Comparison of ENCODE assay signal across 29 cellular contexts in genomic region chr9:87421734-87422133, GRCh38.
"Had no signal": no experiment of that assay in that cellular context is flagged by ENCODE, and none has a peak within 500 bp of the region (broad histone marks: within the 10 kb centered on the region; RNA-seq: fewer than 3 reads in every experiment).

No MANE protein-coding gene starts in this region.

- H3K4me3 Mint-ChIP-seq: activated CD4-positive, alpha-beta memory T cell treated with anti-CD3 and anti-CD28 coated beads, Interleukin-2, amount 10 ng/mL, durations not matched to agents 7 days and 5 days; activated CD4-positive, alpha-beta T cell treated with anti-CD3 and anti-CD28 coated beads, Interleukin-2, amount 10 ng/mL, durations not matched to agents 7 days and 5 days; activated naive CD4-positive, alpha-beta T cell treated with anti-CD3 and anti-CD28 coated beads, Interleukin-2, amount 10 ng/mL, durations not matched to agents 7 days and 5 days; activated naive CD8-positive, alpha-beta T cell treated with anti-CD3 and anti-CD28 coated beads, Interleukin-2, amount 10 ng/mL, durations not matched to agents 7 days and 5 days; activated T-cell treated with anti-CD3 and anti-CD28 coated beads, Interleukin-2, amount 50 U/mL, for 24 hours; activated T-cell treated with anti-CD3 and anti-CD28 coated beads, Interleukin-2, amount 50 U/mL, for 72 hours; brain; central memory CD8-positive, alpha-beta T cell; dendritic cell treated with granulocyte-macrophage colony-stimulating factor and Interleukin-4, amounts not matched to agents 40 ng/mL and 50 ng/mL, for 4 days had no signal

- H3K27me3 ChIP-seq: ascending aorta, dorsolateral prefrontal cortex, esophagus muscularis mucosa, foreskin keratinocyte, gastrocnemius medialis, heart left ventricle had no signal

- FAIRE-seq: bronchial epithelial cell had no signal

- H3K4me3 ChIP-seq: ascending aorta, coronary artery, dorsolateral prefrontal cortex, esophagus muscularis mucosa, gastrocnemius medialis, heart left ventricle had no signal

- ATAC-seq: activated naive CD4-positive, alpha-beta T cell treated with anti-CD3 and anti-CD28 coated beads, Interleukin-2, amount 50 U/mL, for 72 hours; activated T-cell treated with anti-CD3 and anti-CD28 coated beads, Interleukin-2, amount 50 U/mL, for 72 hours; foreskin keratinocyte; gastrocnemius medialis; heart left ventricle had no signal

- H3K4me1 ChIP-seq: ascending aorta, esophagus muscularis mucosa, foreskin keratinocyte, gastrocnemius medialis, heart left ventricle had no signal

- H3K27me3 Mint-ChIP-seq: activated CD4-positive, alpha-beta memory T cell treated with anti-CD3 and anti-CD28 coated beads, Interleukin-2, amount 10 ng/mL, durations not matched to agents 7 days and 5 days; activated CD4-positive, alpha-beta T cell treated with anti-CD3 and anti-CD28 coated beads, Interleukin-2, amount 10 ng/mL, durations not matched to agents 7 days and 5 days; activated naive CD4-positive, alpha-beta T cell treated with anti-CD3 and anti-CD28 coated beads, Interleukin-2, amount 10 ng/mL, durations not matched to agents 7 days and 5 days; activated naive CD8-positive, alpha-beta T cell treated with anti-CD3 and anti-CD28 coated beads, Interleukin-2, amount 10 ng/mL, durations not matched to agents 7 days and 5 days; activated T-cell treated with anti-CD3 and anti-CD28 coated beads, Interleukin-2, amount 50 U/mL, for 24 hours; brain; dendritic cell treated with granulocyte-macrophage colony-stimulating factor and Interleukin-4, amounts not matched to agents 40 ng/mL and 50 ng/mL, for 4 days had no signal

- H3K9me3 ChIP-seq: gastrocnemius medialis had no signal

- H3K27ac ChIP-seq: ascending aorta, coronary artery, dorsolateral prefrontal cortex, esophagus muscularis mucosa, foreskin keratinocyte, gastrocnemius medialis, heart left ventricle had no signal

- H3K36me3 ChIP-seq: ascending aorta, esophagus muscularis mucosa, gastrocnemius medialis, heart left ventricle had no signal

- H3K4me1 Mint-ChIP-seq: activated CD4-positive, alpha-beta memory T cell treated with anti-CD3 and anti-CD28 coated beads, Interleukin-2, amount 10 ng/mL, durations not matched to agents 7 days and 5 days; brain; central memory CD8-positive, alpha-beta T cell had no signal

- H3K36me3 Mint-ChIP-seq: activated naive CD4-positive, alpha-beta T cell treated with anti-CD3 and anti-CD28 coated beads, Interleukin-2, amount 10 ng/mL, durations not matched to agents 7 days and 5 days had no signal

- H3K9me3 Mint-ChIP-seq: activated CD4-positive, alpha-beta memory T cell treated with anti-CD3 and anti-CD28 coated beads, Interleukin-2, amount 10 ng/mL, durations not matched to agents 7 days and 5 days had no signal

- H3K27ac Mint-ChIP-seq: activated CD4-positive, alpha-beta memory T cell treated with anti-CD3 and anti-CD28 coated beads, Interleukin-2, amount 10 ng/mL, durations not matched to agents 7 days and 5 days; activated CD4-positive, alpha-beta T cell treated with anti-CD3 and anti-CD28 coated beads, Interleukin-2, amount 10 ng/mL, durations not matched to agents 7 days and 5 days; activated naive CD4-positive, alpha-beta T cell treated with anti-CD3 and anti-CD28 coated beads, Interleukin-2, amount 10 ng/mL, durations not matched to agents 7 days and 5 days; activated naive CD4-positive, alpha-beta T cell treated with anti-CD3 and anti-CD28 coated beads, Interleukin-2, amount 50 U/mL, for 72 hours; activated naive CD8-positive, alpha-beta T cell treated with anti-CD3 and anti-CD28 coated beads, Interleukin-2, amount 10 ng/mL, durations not matched to agents 7 days and 5 days; activated T-cell treated with anti-CD3 and anti-CD28 coated beads, Interleukin-2, amount 50 U/mL, for 24 hours; activated T-cell treated with anti-CD3 and anti-CD28 coated beads, Interleukin-2, amount 50 U/mL, for 72 hours; brain; dendritic cell treated with granulocyte-macrophage colony-stimulating factor and Interleukin-4, amounts not matched to agents 40 ng/mL and 50 ng/mL, for 4 days had no signal

- DNase-seq: activated CD4-positive, alpha-beta memory T cell treated with anti-CD3 and anti-CD28 coated beads, Interleukin-2, amount 10 ng/mL, durations not matched to agents 7 days and 5 days; activated CD4-positive, alpha-beta T cell treated with anti-CD3 and anti-CD28 coated beads for 1 hour; activated CD4-positive, alpha-beta T cell treated with anti-CD3 and anti-CD28 coated beads for 4 hours; activated CD4-positive, alpha-beta T cell treated with anti-CD3 and anti-CD28 coated beads, Interleukin-2, amount 10 ng/mL, durations not matched to agents 7 days and 5 days; activated CD4-positive, alpha-beta T cell treated with anti-CD3 and anti-CD28 coated beads, Interleukin-2, amount 50 U/mL, for 4 hours; activated CD8-positive, alpha-beta memory T cell treated with anti-CD3 and anti-CD28 coated beads, Interleukin-2, amount 50 U/mL, for 48 hours; activated gamma-delta T cell; activated naive CD4-positive, alpha-beta T cell; activated naive CD4-positive, alpha-beta T cell treated with anti-CD3 and anti-CD28 coated beads, Interleukin-2, amount 10 ng/mL, durations not matched to agents 7 days and 5 days; activated naive CD8-positive, alpha-beta T cell treated with anti-CD3 and anti-CD28 coated beads, Interleukin-2, amount 10 ng/mL, durations not matched to agents 7 days and 5 days; activated T-cell treated with anti-CD3 and anti-CD28 coated beads for 4 hours; activated T-cell treated with anti-CD3 and anti-CD28 coated beads, Interleukin-2, amount 50 U/mL, for 24 hours; activated T-cell treated with anti-CD3 and anti-CD28 coated beads, Interleukin-2, amount 50 U/mL, for 72 hours; dorsolateral prefrontal cortex; effector memory CD4-positive, alpha-beta T cell; erythroblast; foreskin keratinocyte; gastrocnemius medialis; glutamatergic neuron; heart left ventricle; T-helper 2 cell had no signal
